21 cellular contexts compared by ENCODE assay signal in the genomic region with DNA sequence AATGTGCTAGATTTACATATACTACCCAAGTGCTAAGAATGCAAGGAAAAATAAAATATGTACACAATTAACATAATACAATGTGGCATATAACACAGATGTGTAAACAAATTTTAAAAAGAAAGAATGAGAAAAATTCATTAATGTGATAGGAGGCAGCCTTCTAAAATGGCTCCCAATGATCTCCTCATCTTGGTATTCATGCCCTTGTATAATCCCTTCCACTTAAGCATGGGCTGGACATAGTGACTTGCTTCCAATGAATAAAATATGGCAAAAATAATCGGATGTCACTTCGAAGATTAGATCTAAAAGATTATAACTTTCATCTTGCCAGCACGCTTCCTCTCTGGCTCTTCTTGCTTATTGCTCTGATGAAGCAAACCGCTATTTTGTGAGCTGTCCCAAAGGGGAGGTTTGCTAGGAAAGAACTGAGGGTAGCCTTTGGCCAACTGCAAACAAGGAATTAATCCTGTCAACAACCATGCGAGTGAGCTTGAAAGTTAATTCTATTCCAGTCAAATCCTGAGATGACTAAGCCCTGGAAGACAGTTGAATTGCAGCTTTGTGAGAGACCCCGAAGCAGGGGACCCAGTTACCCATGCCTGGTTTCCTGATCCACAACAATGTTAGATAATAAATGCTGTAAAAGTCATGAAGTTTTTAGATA. TPM values are rescaled to one million over a fixed set of nuclear protein-coding genes. Genes with fewer than 3 reads are reported as not detected.
"Had no signal": no experiment of that assay in that cellular context is flagged by ENCODE, and none has a peak within 500 bp of the region (broad histone marks: within the 10 kb centered on the region; RNA-seq: fewer than 3 reads in every experiment).

No MANE protein-coding gene starts in this region.

- ATAC-seq: activated CD8-positive, alpha-beta T cell treated with anti-CD3 and anti-CD28 coated beads for 36 hours; heart right ventricle; naive thymus-derived CD4-positive, alpha-beta T cell; stimulated activated naive B cell treated with anti-CD40 and anti-IgM and Interleukin-4, amounts not matched to agents 10 μg/mL and 1 μg/mL and 100 μg/mL, for 72 hours had no signal

- H3K9ac ChIP-seq: neural progenitor cell had no signal

- H3K9me3 ChIP-seq: left ventricle myocardium inferior, prostate gland, right atrium auricular region had no signal

- H3K4me1 ChIP-seq: heart right ventricle, left ventricle myocardium inferior, neural progenitor cell, prostate gland, right atrium auricular region, upper lobe of left lung had no signal

- DNase-seq: activated B cell treated with CpG ODN at 0.5 μM for 24 hours; activated CD4-positive, alpha-beta T cell treated with anti-CD3 and anti-CD28 coated beads for 48 hours; activated CD8-positive, alpha-beta T cell treated with anti-CD3 and anti-CD28 coated beads for 36 hours; activated naive CD4-positive, alpha-beta T cell treated with Interleukin-2 at 50 U/mL for 16 hours; activated T-cell treated with anti-CD3 and anti-CD28 coated beads, Interleukin-2, amount 50 U/mL, for 24 hours; anterior cingulate cortex; heart right ventricle; immature natural killer cell; kidney glomerular epithelial cell; left ventricle myocardium inferior; naive thymus-derived CD4-positive, alpha-beta T cell; spleen; stimulated activated CD4-positive, alpha-beta T cell treated with anti-CD3 and anti-CD28 coated beads, Interleukin-4, amount 100 ng/mL, for 4 hours; stimulated activated naive B cell treated with anti-CD40 and anti-IgM and Interleukin-4, amounts not matched to agents 10 μg/mL and 1 μg/mL and 100 μg/mL, for 72 hours; upper lobe of left lung had no signal

- H3K27me3 ChIP-seq: heart right ventricle, neural progenitor cell, right atrium auricular region, spleen, upper lobe of left lung had no signal

- H2AFZ ChIP-seq: neural progenitor cell had no signal

- H3K4me2 ChIP-seq: neural progenitor cell had no signal

- H3K4me3 ChIP-seq: coronary artery, heart right ventricle, left ventricle myocardium inferior, neural progenitor cell, prostate gland, right atrium auricular region, spleen, thoracic aorta, upper lobe of left lung had no signal

- H3K36me3 ChIP-seq: heart right ventricle, left ventricle myocardium inferior, neural progenitor cell, prostate gland, right atrium auricular region, spleen, thoracic aorta, upper lobe of left lung had no signal

- H3K27ac ChIP-seq: coronary artery, heart right ventricle, left ventricle myocardium inferior, neural progenitor cell, prostate gland, right atrium auricular region, spleen, thoracic aorta, upper lobe of left lung had no signal

RNA-seq across cellular contexts. Expression of gene LYVE1, which starts 17.3 kb away (rescaled TPM):
- total RNA-seq: activated B cell treated with CpG ODN at 0.5 μM for 24 hours; activated CD8-positive, alpha-beta T cell treated with anti-CD3 and anti-CD28 coated beads for 36 hours; activated T-helper 2 cell treated with anti-CD3 and anti-CD28 coated beads, Interferon-gamma antibody, Interleukin-2, Interleukin-4, amounts not matched to agents 10 μg/mL and 5 μg/mL and 100 μg/mL, durations not matched to agents 14 hours and 24 hours and 36 hours; naive thymus-derived CD4-positive, alpha-beta T cell had no signal
- polyA plus RNA-seq: immature natural killer cell; naive thymus-derived CD4-positive, alpha-beta T cell had no signal
